Comparison of ENCODE assay signal across 9 cellular contexts in the genomic region with DNA sequence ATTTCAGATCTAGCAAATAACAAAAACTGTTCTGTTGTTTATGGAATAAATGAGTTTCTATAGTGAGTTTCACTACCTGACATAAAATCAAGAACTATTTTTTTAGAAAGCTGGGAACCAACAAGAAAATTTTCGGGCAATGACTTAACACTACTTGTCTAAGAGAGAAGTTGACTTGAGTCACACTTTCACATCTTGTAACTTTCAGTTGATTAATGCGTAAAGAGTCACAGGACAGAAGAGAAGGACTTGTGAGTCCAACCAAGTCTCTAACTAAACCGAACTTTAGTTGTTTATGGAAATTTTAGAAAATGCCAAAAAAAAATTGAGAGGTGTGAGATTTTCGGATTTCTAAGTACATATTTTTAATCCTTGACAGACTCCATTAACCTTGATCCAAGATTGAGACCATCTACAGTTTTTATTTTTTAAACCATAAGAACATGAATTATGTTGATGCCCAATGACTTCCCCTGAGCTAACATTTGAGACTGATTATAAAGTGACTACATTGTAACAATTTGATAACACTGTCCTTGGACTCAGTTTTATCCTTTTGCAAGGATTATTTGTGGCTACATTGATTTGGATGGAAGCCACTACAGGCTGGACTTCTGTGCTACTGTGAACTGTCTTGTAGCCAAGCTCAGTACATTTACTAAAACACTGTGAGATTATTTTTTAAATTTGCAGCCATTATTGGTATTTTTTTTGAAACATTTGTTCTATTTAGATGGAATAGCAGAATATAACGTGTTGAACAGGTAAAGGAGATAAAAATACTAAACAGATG.
A peak's percentile ranks its signal among the peaks of the same experiment; 100 is the strongest.
DNase-seq lines count a peak whose midpoint lies in the region; ATAC-seq, FAIRE-seq and TF ChIP-seq lines count a peak whose summit lies in the region.
"Had no signal": no experiment of that assay in that cellular context is flagged by ENCODE, and none has a peak within 500 bp of the region (broad histone marks: within the 10 kb centered on the region; RNA-seq: fewer than 3 reads in every experiment).

No MANE protein-coding gene starts in this region.

- in situ Hi-C loops in GM13977 (cut with MboI; ENCODE audit: low pct_unique_long_range_greater_than_20kb, low sequenced_read_pairs, unreplicated experiment), result no loop called here

- peak; percentile 77 for FAIRE-seq in GM12891 (lab: Jason Lieb, UNC)

- H3K27ac Mint-ChIP-seq in brain, result peak overlapping the region in 4 of 5 experiments; percentile 55 to 78 (median 66)

- H3K9me3 Mint-ChIP-seq in brain, result peaks cover 5 to 32% (median 27%) of the 10 kb centered on the region in 5 experiments

- H3K27me3 Mint-ChIP-seq in brain, result no peaks in the 10 kb centered on the region

- peak; percentile 61 for ATAC-seq in GM21381 (IDR thresholded peaks at IDR 0.05; ENCODE audit: unreplicated experiment)
- peak; percentile 85 for ATAC-seq in HG03442 (IDR thresholded peaks at IDR 0.05; ENCODE audit: unreplicated experiment)

- peak overlapping the region in 3 of 5 experiments; percentile 32 to 62 (median 39) for H3K4me3 Mint-ChIP-seq in brain

- no peak for TF ChIP-seq CTCF in brain (conservative IDR thresholded peaks at IDR 0.05)
- TF ChIP-seq CTCF in GM13977 (IDR thresholded peaks at IDR 0.05; ENCODE audit: extremely low read depth, insufficient read depth, missing control alignments), result no peak

- DNase-seq in GM12891 (ENCODE audit: insufficient read length, low spot score) (no peak), globus pallidus (ENCODE audit: low spot score) (no peak), SW 1271 (lab: John Stamatoyannopoulos, UW) (no peak), GM13977 (ENCODE audit: low spot score) (no peak), putamen (ENCODE audit: low spot score) (no peak)
- DNase-seq: midbrain had no signal

- H3K4me1 Mint-ChIP-seq in brain, result peaks cover 78% of the 10 kb centered on the region

- TF ChIP-seq POLR2A in GM12891 (IDR thresholded peaks at IDR 0.05; ENCODE audit: low read depth, low read length), result no peak

- H3K36me3 Mint-ChIP-seq in brain, result peaks cover 74% of the 10 kb centered on the region

TF ChIP-seq in GM12891, 5 proteins besides CTCF, POLR2A, EP300 and RAD21:
- TF ChIP-seq SPI1 (IDR thresholded peaks at IDR 0.05; ENCODE audit: low read depth, low read length) (no peak), POLR2AphosphoS5 (IDR thresholded peaks at IDR 0.05; ENCODE audit: low read depth, low read length) (no peak), POU2F2 (IDR thresholded peaks at IDR 0.05; ENCODE audit: low read depth, low read length) (no peak), PAX5 (IDR thresholded peaks at IDR 0.05; ENCODE audit: insufficient read depth, low read length, severe bottlenecking) (no peak), TAF1 (IDR thresholded peaks at IDR 0.05; ENCODE audit: low read depth, low read length) (no peak)
